Comparison of ENCODE assay signal across 19 cellular contexts in the genomic region with DNA sequence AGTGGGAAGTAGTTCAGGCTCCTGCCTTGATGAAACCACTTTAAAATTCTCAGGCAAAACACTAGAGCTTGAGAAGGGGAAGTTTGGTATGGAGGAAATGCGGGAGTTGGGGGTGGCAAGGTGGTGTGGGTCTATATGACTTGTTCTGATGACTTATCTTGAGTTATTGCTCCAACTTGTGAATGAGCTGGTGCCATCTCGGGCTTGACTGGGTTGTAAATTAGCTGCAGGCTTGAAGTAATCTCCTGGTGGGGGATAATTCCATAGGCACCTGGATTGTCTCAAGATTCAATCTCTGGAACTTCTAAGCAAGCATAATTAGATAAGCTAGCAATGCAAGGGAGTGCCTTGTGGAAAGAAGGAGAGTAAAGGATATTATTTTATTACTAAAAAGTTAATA. TPM values are rescaled to one million over a fixed set of nuclear protein-coding genes. Genes with fewer than 3 reads are reported as not detected.
DNase-seq lines count a peak whose midpoint lies in the region; ATAC-seq, FAIRE-seq and TF ChIP-seq lines count a peak whose summit lies in the region.
"Had no signal": no experiment of that assay in that cellular context is flagged by ENCODE, and none has a peak within 500 bp of the region (broad histone marks: within the 10 kb centered on the region; RNA-seq: fewer than 3 reads in every experiment).

No MANE protein-coding gene starts in this region.

- no peaks in the 10 kb centered on the region for H3K27me3 ChIP-seq in OCI-LY3 (ENCODE audit: low read depth, low read length)
- H3K27me3 ChIP-seq in GM12878 (replicated peaks in 1 of 2; ENCODE audit: control insufficient read depth in 2 of 2, insufficient read depth in 2 of 2, low read length in 1 of 2): no peaks in the 10 kb centered on the region

- no peak for DNase-seq in stimulated activated naive CD8-positive, alpha-beta T cell treated with anti-CD3 and anti-CD28 coated beads, Interleukin-15, amount 100 ng/mL, for 72 hours
- no peak for DNase-seq in stimulated activated naive CD8-positive, alpha-beta T cell treated with anti-CD3 and anti-CD28 coated beads, Interleukin-15, Interleukin-2, amounts not matched to agents 100 U/mL and 50 U/mL, for 24 hours
- DNase-seq in GM12878 (ENCODE audit: low read depth, low spot score): no peak
- DNase-seq in anterior cingulate cortex (lab: John Stamatoyannopoulos, UW): no peak
- DNase-seq in amniotic stem cell (lab: John Stamatoyannopoulos, UW): no peak
- DNase-seq in GM12891 (ENCODE audit: insufficient read length, low spot score): no peak
- DNase-seq: C1 segment of cervical spinal cord; CD4-positive, alpha-beta memory T cell; DMS153; DMS79 treated with DMSO at 0.1 percent for 48 hours; EL; H9; IMR-90 had no signal

- TF ChIP-seq RAD21 in GM12878 (IDR thresholded peaks at IDR 0.05; ENCODE audit: insufficient read depth, low read depth, low read length): no peak

- WGBS in GM12878 (ENCODE audit: insufficient coverage, insufficient replicate concordance, low lambda C conversion rate, missing lambda C conversion rate): 28% methylated on average over 2 of the region's 2 CpGs

- H3K27me3 Mint-ChIP-seq in stimulated activated naive CD8-positive, alpha-beta T cell treated with anti-CD3 and anti-CD28 coated beads, Interleukin-15, amount 100 ng/mL, for 72 hours: peaks cover 20% of the 10 kb centered on the region

- RAD21 ChIA-PET in GM12878 (lab: Charles Lee; ENCODE audit: unreplicated experiment): interaction anchor here (1.0 to 3.8 kb wide), 10 partner anchors 11 to 301 kb away, joined by 3 to 17 read pairs (median 5); a partner anchor contains a TSS

- 0 out of 2 replicates have a peak, but pooled peaks cover 2% of the 10 kb centered on the region for H3K9me3 ChIP-seq in OCI-LY3 (ENCODE audit: insufficient read depth, low read length)
- H3K9me3 ChIP-seq in GM12878 (replicated peaks; ENCODE audit: control insufficient read depth, insufficient read depth, low read length): no peaks in the 10 kb centered on the region; the same call in none of the 3 replicates

- H2AFZ ChIP-seq in OCI-LY3 (ENCODE audit: low read depth, low read length) (peak overlapping the region; percentile 9; the same call in 1 of the 2 replicates), GM12878 (ENCODE audit: control insufficient read depth, low read depth, low read length) (peak overlapping the region; percentile 2; the same call in 1 of the 2 replicates)
- H2AFZ ChIP-seq: GM23338 had no signal

- intact Hi-C loops in GM12878 (cut with micrococcal nuclease; ENCODE audit: unreplicated experiment): no loop called here

- H3K36me3 ChIP-seq in OCI-LY3 (replicated peaks; ENCODE audit: low read depth, low read length) (no peaks in the 10 kb centered on the region), GM12878 (ENCODE audit: control insufficient read depth in 2 of 2, insufficient read depth in 2 of 2, low read length in 1 of 2) (no peaks in the 10 kb centered on the region)

- H3K27ac Mint-ChIP-seq in stimulated activated naive CD8-positive, alpha-beta T cell treated with anti-CD3 and anti-CD28 coated beads, Interleukin-15, amount 100 ng/mL, for 72 hours: no peak overlapping the region
- H3K27ac Mint-ChIP-seq: B cell; CD4-positive, alpha-beta memory T cell; GM23338 had no signal

- H3K79me2 ChIP-seq in OCI-LY3 (ENCODE audit: low read length) (no peaks in the 10 kb centered on the region), GM12878 (ENCODE audit: control insufficient read depth, insufficient read depth, low read length) (no peaks in the 10 kb centered on the region)

- in situ Hi-C loops in GM12878 (cut with MboI): no loop called here

- TF ChIP-seq POLR2A in GM12878 (IDR thresholded peaks at IDR 0.05; ENCODE audit: low read depth, low read length) (no peak), GM12891 (IDR thresholded peaks at IDR 0.05; ENCODE audit: low read depth, low read length) (no peak)

- H3K9me3 Mint-ChIP-seq in stimulated activated naive CD8-positive, alpha-beta T cell treated with anti-CD3 and anti-CD28 coated beads, Interleukin-15, amount 100 ng/mL, for 72 hours: peaks cover 8% of the 10 kb centered on the region in 2 donors

- TF ChIP-seq CTCF in OCI-LY3 (IDR thresholded peaks at IDR 0.05; ENCODE audit: low read depth, low read length): no peak
- no peak for TF ChIP-seq CTCF in GM12878 (IDR thresholded peaks at IDR 0.05 in 2 of 3, conservative IDR thresholded peaks at IDR 0.05 in 1 of 3; ENCODE audit: control insufficient read depth in 2 of 3, extremely low read depth in 1 of 3, insufficient read depth in 1 of 3, low read depth in 3 of 3, low read length in 3 of 3)

- POLR2A ChIA-PET in GM12878 (lab: Charles Lee): interaction anchor here (2.1 kb wide), 1 partner anchor 14 kb away, joined by 11 read pairs; no protein-coding TSS in a partner anchor

- H3K4me3 Mint-ChIP-seq in stimulated activated naive CD8-positive, alpha-beta T cell treated with anti-CD3 and anti-CD28 coated beads, Interleukin-15, amount 100 ng/mL, for 72 hours: peak overlapping the region; percentile 11 to 20
- H3K4me3 Mint-ChIP-seq: B cell; CD4-positive, alpha-beta memory T cell; GM23338; H9 had no signal

- H3K27ac ChIP-seq in OCI-LY3 (ENCODE audit: low read length): peak overlapping the region; percentile 36; the same call in 1 of the 2 replicates
- H3K27ac ChIP-seq in GM12878 (ENCODE audit: control insufficient read depth, insufficient read depth): no peak overlapping the region

- no peak overlapping the region for H3K9ac ChIP-seq in OCI-LY3 (ENCODE audit: low read length)
- H3K9ac ChIP-seq in GM12878 (ENCODE audit: control insufficient read depth, insufficient read depth, low read length): no peak overlapping the region

- peaks cover 29% of the 10 kb centered on the region for H3K4me1 ChIP-seq in OCI-LY3 (ENCODE audit: low read length)
- no peaks in the 10 kb centered on the region for H3K4me1 ChIP-seq in GM12878 (ENCODE audit: control insufficient read depth, insufficient read depth, low read length)

- SMC1A ChIA-PET in GM12878 (lab: Charles Lee; ENCODE audit: uncharacterized antibody, unreplicated experiment): interaction anchor here (0.7 to 3.4 kb wide), 19 partner anchors 9 to 1027 kb away, joined by 3 to 23 read pairs (median 4); no protein-coding TSS in a partner anchor

- H3K4me2 ChIP-seq in OCI-LY3 (ENCODE audit: low read length): peak overlapping the region; percentile 19
- H3K4me2 ChIP-seq in GM12878 (ENCODE audit: control insufficient read depth, insufficient read depth): no peak overlapping the region
- H3K4me2 ChIP-seq: GM23338 had no signal

- FAIRE-seq in GM12878 (lab: Jason Lieb, UNC) (no peak), GM12891 (lab: Jason Lieb, UNC) (no peak)
- FAIRE-seq: A204.1, D721Med, G401.6 had no signal

- TF ChIP-seq EP300 in GM12878 (IDR thresholded peaks at IDR 0.05; ENCODE audit: borderline replicate concordance in 1 of 2, control insufficient read depth in 1 of 2, low read depth in 2 of 2, low read length in 2 of 2): no peak

- CTCF ChIA-PET in GM12878 (lab: Yijun Ruan, JAX): interaction anchor here (0.5 to 3.3 kb wide), 13 partner anchors 8 to 984 kb away, joined by 3 to 22 read pairs (median 5); a partner anchor contains a TSS

- peaks cover 23% of the 10 kb centered on the region for H3K4me1 Mint-ChIP-seq in stimulated activated naive CD8-positive, alpha-beta T cell treated with anti-CD3 and anti-CD28 coated beads, Interleukin-15, amount 100 ng/mL, for 72 hours
- H3K4me1 Mint-ChIP-seq: B cell; CD4-positive, alpha-beta memory T cell had no signal

- BruUV-seq in GM12878 (replicated peaks; lab: Mats Ljungman, UMichigan): no TSS peak

- no peak for ATAC-seq in stimulated activated naive CD8-positive, alpha-beta T cell treated with anti-CD3 and anti-CD28 coated beads, Interleukin-15, amount 100 ng/mL, for 72 hours
- no peak for ATAC-seq in stimulated activated naive CD8-positive, alpha-beta T cell treated with anti-CD3 and anti-CD28 coated beads, Interleukin-15, Interleukin-2, amounts not matched to agents 100 U/mL and 50 U/mL, for 24 hours
- ATAC-seq in GM12878: peak; percentile 13; the same call in 2 of the 3 replicates
- ATAC-seq: GM23338 had no signal

- no peak overlapping the region for H3K4me3 ChIP-seq in OCI-LY3 (ENCODE audit: low read length)
- H3K4me3 ChIP-seq in GM12878: no peak overlapping the region
- H3K4me3 ChIP-seq: GM23338 had no signal

- no peaks in the 10 kb centered on the region for H4K20me1 ChIP-seq in OCI-LY3 (ENCODE audit: insufficient read depth, low read length)
- no peaks in the 10 kb centered on the region for H4K20me1 ChIP-seq in GM12878 (ENCODE audit: control insufficient read depth, insufficient read depth)

RNA-seq across cellular contexts. Expression of a gene that starts 29.0 kb away (rescaled TPM):
- total RNA-seq in GM12878 (2013; cell fraction: nucleolus; rRNA removed): 69.7 and 72.4 TPM in 2 replicates
- total RNA-seq in GM12878 (2014; rRNA removed) (72.0 and 86.3 TPM in 2 replicates), GM12878 (2014; rRNA removed; fragmentation: Illumina TruSeq; extraction: Trizol) (99.7 and 107 TPM in 2 replicates), GM12878 (2021) (65.3 and 66.0 TPM in 2 replicates)
- polyA plus RNA-seq in GM12878 (2011; ENCODE audit: low read depth): 59.8 TPM
- polyA plus RNA-seq in GM12878 (2011; rRNA removed) (101 and 156 TPM in 2 replicates), GM12878 (2014; fragmentation: Illumina TruSeq; extraction: Trizol) (106 and 111 TPM in 2 replicates), GM12878 (2014; fragmentation: Nextera tagmentation; extraction: Ambion mirVana) (100 to 1,000 TPM; 274 to 339 TPM), GM12878 (2014; rRNA removed) (98.9 and 112 TPM in 2 replicates), GM12878 (2016; fragmentation: Nextera tagmentation; extraction: Ambion mirVana) (100 to 1,000 TPM; 134 to 138 TPM)
- 66.7 and 70.1 TPM in 2 replicates for polyA plus RNA-seq in GM12878 (2011; cell fraction: cytosol; rRNA removed)
- polyA plus RNA-seq in GM12878 (2011; cell fraction: nucleus; rRNA removed): 71.1 and 90.3 TPM in 2 replicates
- polyA plus RNA-seq in GM12878 (2012): 58.1 and 60.1 TPM in 2 replicates
- 23.3 and 25.7 TPM in 2 replicates for polyA minus RNA-seq in GM12878 (2011; rRNA and poly(A)+ RNA removed)
- 9.1 and 17.3 TPM in 2 replicates for polyA minus RNA-seq in GM12878 (2011; cell fraction: cytosol; rRNA and poly(A)+ RNA removed)
- polyA minus RNA-seq in GM12878 (2011; cell fraction: nucleus; rRNA and poly(A)+ RNA removed): 14.1 and 14.6 TPM in 2 replicates
- 60.2 TPM for polyA plus RNA-seq in GM12891 (2012; ENCODE audit: low read depth, missing spikeins)

RNA-seq across cellular contexts. Expression of a gene that starts 29.2 kb away (rescaled TPM):
- total RNA-seq in GM12878 (2013; cell fraction: nucleolus; rRNA removed): 47.6 and 50.1 TPM in 2 replicates
- 129 and 142 TPM in 2 replicates for total RNA-seq in GM12878 (2014; rRNA removed)
- total RNA-seq in GM12878 (2014; rRNA removed; fragmentation: Illumina TruSeq; extraction: Trizol): 192 and 195 TPM in 2 replicates
- 196 and 211 TPM in 2 replicates for total RNA-seq in GM12878 (2021)
- polyA plus RNA-seq in GM12878 (2011; ENCODE audit: low read depth): 203 TPM
- 438 and 659 TPM in 2 replicates for polyA plus RNA-seq in GM12878 (2011; rRNA removed)
- 136 and 144 TPM in 2 replicates for polyA plus RNA-seq in GM12878 (2011; cell fraction: cytosol; rRNA removed)
- polyA plus RNA-seq in GM12878 (2011; cell fraction: nucleus; rRNA removed): 115 TPM in 2 replicates
- 212 and 255 TPM in 2 replicates for polyA plus RNA-seq in GM12878 (2012)
- 175 and 207 TPM in 2 replicates for polyA plus RNA-seq in GM12878 (2014; fragmentation: Illumina TruSeq; extraction: Trizol)
- 1,000 to 10,000 TPM; 1,068 to 1,223 TPM for polyA plus RNA-seq in GM12878 (2014; fragmentation: Nextera tagmentation; extraction: Ambion mirVana)
- polyA plus RNA-seq in GM12878 (2014; rRNA removed): 133 and 170 TPM in 2 replicates
- polyA plus RNA-seq in GM12878 (2016; fragmentation: Nextera tagmentation; extraction: Ambion mirVana): 100 to 1,000 TPM; 779 to 813 TPM
- polyA minus RNA-seq in GM12878 (2011; rRNA and poly(A)+ RNA removed): 42.9 and 69.9 TPM in 2 replicates
- 29.3 and 37.7 TPM in 2 replicates for polyA minus RNA-seq in GM12878 (2011; cell fraction: cytosol; rRNA and poly(A)+ RNA removed)
- 15.7 and 23.2 TPM in 2 replicates for polyA minus RNA-seq in GM12878 (2011; cell fraction: nucleus; rRNA and poly(A)+ RNA removed)
- polyA plus RNA-seq in GM12891 (2012; ENCODE audit: low read depth, missing spikeins): 220 TPM

RNA-seq across cellular contexts. Expression of a gene that starts 49.3 kb away (rescaled TPM):
- total RNA-seq in GM12878 (2013; cell fraction: nucleolus; rRNA removed): 17.2 and 18.2 TPM in 2 replicates
- total RNA-seq in GM12878 (2014; rRNA removed) (1.4 and 3.5 TPM in 2 replicates), GM12878 (2014; rRNA removed; fragmentation: Illumina TruSeq; extraction: Trizol) (1.9 and 2.2 TPM in 2 replicates), GM12878 (2021) (3.2 and 3.6 TPM in 2 replicates)
- polyA plus RNA-seq in GM12878 (2011; ENCODE audit: low read depth): 0.49 TPM
- polyA plus RNA-seq in GM12878 (2011; rRNA removed) (1.0 and 2.0 TPM in 2 replicates), GM12878 (2014; fragmentation: Illumina TruSeq; extraction: Trizol) (0.98 and 2.0 TPM in 2 replicates), GM12878 (2014; fragmentation: Nextera tagmentation; extraction: Ambion mirVana) (1 to 10 TPM in 1 of 2 experiments, under 1 TPM in 1; 0.68 to 1.3 TPM), GM12878 (2014; rRNA removed) (0.63 and 2.6 TPM in 2 replicates), GM12878 (2016; fragmentation: Nextera tagmentation; extraction: Ambion mirVana) (1 to 10 TPM; 2.0 to 2.7 TPM)
- 0.55 and 0.87 TPM in 2 replicates for polyA plus RNA-seq in GM12878 (2011; cell fraction: cytosol; rRNA removed)
- 2.5 and 3.0 TPM in 2 replicates for polyA plus RNA-seq in GM12878 (2011; cell fraction: nucleus; rRNA removed)
- polyA plus RNA-seq in GM12878 (2012): 1.1 and 1.3 TPM in 2 replicates
- 1.2 and 2.1 TPM in 2 replicates for polyA minus RNA-seq in GM12878 (2011; rRNA and poly(A)+ RNA removed)
- 1.3 TPM in 1 of 2 replicates, not detected in the other for polyA minus RNA-seq in GM12878 (2011; cell fraction: cytosol; rRNA and poly(A)+ RNA removed)
- polyA minus RNA-seq in GM12878 (2011; cell fraction: nucleus; rRNA and poly(A)+ RNA removed): 5.7 and 9.2 TPM in 2 replicates
- polyA plus RNA-seq in GM12891 (2012; ENCODE audit: low read depth, missing spikeins): 1.1 TPM
